In genomic region chr11:34963351-34963750, GRCh38 we compare ENCODE assay signal across 29 cellular contexts.
"Had no signal": no experiment of that assay in that cellular context is flagged by ENCODE, and none has a peak within 500 bp of the region (broad histone marks: within the 10 kb centered on the region; RNA-seq: fewer than 3 reads in every experiment).

No MANE protein-coding gene starts in this region.

- H3K4me3 ChIP-seq: pancreas, prostate gland, right lobe of liver, sigmoid colon, suprapubic skin, testis, tibial artery, transverse colon had no signal

- H3K36me3 ChIP-seq: neutrophil, prostate gland, right lobe of liver had no signal

- H3K27ac ChIP-seq: neutrophil, pancreas, prostate gland, right lobe of liver, sigmoid colon, suprapubic skin, testis, tibial artery, transverse colon had no signal

- H3K9me3 Mint-ChIP-seq: naive B cell; naive thymus-derived CD8-positive, alpha-beta T cell; natural killer cell treated with Interleukin-12 subunit alpha and Interleukin-12 subunit beta and Interleukin-15 and Interleukin-18, amount 100 ng/mL, for 72 hours; nephron progenitor cell; neural crest cell; stimulated activated memory B cell treated with anti-CD40 and anti-IgM and Interleukin-4, amounts not matched to agents 10 μg/mL and 1 μg/mL and 100 μg/mL, for 72 hours; stimulated activated naive CD8-positive, alpha-beta T cell treated with anti-CD3 and anti-CD28 coated beads, Interleukin-15, amount 100 ng/mL, for 72 hours; type B pancreatic cell had no signal

- H3K4me1 ChIP-seq: prostate gland, sigmoid colon, suprapubic skin, transverse colon had no signal

- H3K27me3 Mint-ChIP-seq: naive B cell; naive thymus-derived CD8-positive, alpha-beta T cell; natural killer cell treated with Interleukin-12 subunit alpha and Interleukin-12 subunit beta and Interleukin-15 and Interleukin-18, amount 100 ng/mL, for 72 hours; stimulated activated memory B cell treated with anti-CD40 and anti-IgM and Interleukin-4, amounts not matched to agents 10 μg/mL and 1 μg/mL and 100 μg/mL, for 72 hours; stimulated activated naive CD8-positive, alpha-beta T cell treated with anti-CD3 and anti-CD28 coated beads, Interleukin-15, amount 100 ng/mL, for 72 hours; type B pancreatic cell had no signal

- ATAC-seq: naive thymus-derived CD8-positive, alpha-beta T cell; natural killer cell treated with Interleukin-12 subunit alpha and Interleukin-12 subunit beta and Interleukin-15 and Interleukin-18, amount 100 ng/mL, for 72 hours; pancreas; right cardiac atrium; right lobe of liver; stimulated activated memory B cell treated with anti-CD40 and anti-IgM and Interleukin-4, amounts not matched to agents 10 μg/mL and 1 μg/mL and 100 μg/mL, for 72 hours; stimulated activated naive CD8-positive, alpha-beta T cell treated with anti-CD3 and anti-CD28 coated beads, Interleukin-15, amount 100 ng/mL, for 72 hours; stimulated activated naive CD8-positive, alpha-beta T cell treated with anti-CD3 and anti-CD28 coated beads, Interleukin-15, Interleukin-2, amounts not matched to agents 100 U/mL and 50 U/mL, for 24 hours had no signal

- H3K9me3 ChIP-seq: neutrophil, pancreas, prostate gland, right lobe of liver, sigmoid colon, suprapubic skin, testis, tibial artery, transverse colon had no signal

- H3K4me1 Mint-ChIP-seq: nephron progenitor cell; neural crest cell; stimulated activated naive CD8-positive, alpha-beta T cell treated with anti-CD3 and anti-CD28 coated beads, Interleukin-15, amount 100 ng/mL, for 72 hours had no signal

- H3K27ac Mint-ChIP-seq: natural killer cell treated with Interleukin-12 subunit alpha and Interleukin-12 subunit beta and Interleukin-15 and Interleukin-18, amount 100 ng/mL, for 72 hours; nephron progenitor cell; stimulated activated memory B cell treated with anti-CD40 and anti-IgM and Interleukin-4, amounts not matched to agents 10 μg/mL and 1 μg/mL and 100 μg/mL, for 72 hours; stimulated activated naive CD8-positive, alpha-beta T cell treated with anti-CD3 and anti-CD28 coated beads, Interleukin-15, amount 100 ng/mL, for 72 hours; type B pancreatic cell had no signal

- H3K27me3 ChIP-seq: neutrophil, pancreas, right lobe of liver, sigmoid colon, suprapubic skin, testis, tibial artery, transverse colon had no signal

- DNase-seq: naive B cell; naive thymus-derived CD8-positive, alpha-beta T cell; nephron progenitor cell; nucleus accumbens; pancreas; retina; right cardiac atrium; right lobe of liver; sigmoid colon; small intestine; stimulated activated CD4-positive, alpha-beta T cell treated with anti-CD3 and anti-CD28 coated beads, Interleukin-15, amount 100 ng/mL, for 24 hours; stimulated activated CD4-positive, alpha-beta T cell treated with anti-CD3 and anti-CD28 coated beads, Interleukin-2, amount 100 ng/mL, for 24 hours; stimulated activated CD4-positive, alpha-beta T cell treated with anti-CD3 and anti-CD28 coated beads, Interleukin-2, amount 100 ng/mL, for 48 hours; stimulated activated CD4-positive, alpha-beta T cell treated with anti-CD3 and anti-CD28 coated beads, Interleukin-4, amount 100 ng/mL, for 4 hours; stimulated activated CD8-positive, alpha-beta memory T cell treated with anti-CD3 and anti-CD28 coated beads, Interleukin-4, amount 100 ng/mL, for 48 hours; stimulated activated naive CD4-positive, alpha-beta T cell; stimulated activated naive CD8-positive, alpha-beta T cell treated with anti-CD3 and anti-CD28 coated beads, Interleukin-15, amount 100 ng/mL, for 72 hours; stimulated activated naive CD8-positive, alpha-beta T cell treated with anti-CD3 and anti-CD28 coated beads, Interleukin-15, Interleukin-2, amounts not matched to agents 100 U/mL and 50 U/mL, for 24 hours; substantia nigra; testis; tibial artery; transverse colon had no signal

- H3K4me3 Mint-ChIP-seq: naive B cell; naive thymus-derived CD8-positive, alpha-beta T cell; natural killer cell treated with Interleukin-12 subunit alpha and Interleukin-12 subunit beta and Interleukin-15 and Interleukin-18, amount 100 ng/mL, for 72 hours; nephron progenitor cell; neural crest cell; stimulated activated memory B cell treated with anti-CD40 and anti-IgM and Interleukin-4, amounts not matched to agents 10 μg/mL and 1 μg/mL and 100 μg/mL, for 72 hours; stimulated activated naive CD8-positive, alpha-beta T cell treated with anti-CD3 and anti-CD28 coated beads, Interleukin-15, amount 100 ng/mL, for 72 hours; type B pancreatic cell had no signal
